ENCODE assay signal across 8 cellular contexts in genomic region chr1:29122987-29123870, GRCh38. TPM values are rescaled to one million over a fixed set of nuclear protein-coding genes. Genes with fewer than 3 reads are reported as not detected.
DNase-seq lines count a peak whose midpoint lies in the region; ATAC-seq and TF ChIP-seq lines count a peak whose summit lies in the region.

No MANE protein-coding gene starts in this region.

- ATAC-seq in HG03095 (IDR thresholded peaks at IDR 0.05; ENCODE audit: unreplicated experiment) (no peak), GM19397 (IDR thresholded peaks at IDR 0.05; ENCODE audit: unreplicated experiment) (no peak)

- no peak overlapping the region for H3K27ac Mint-ChIP-seq in CD14-positive monocyte

- H3K4me3 Mint-ChIP-seq in CD14-positive monocyte: peak overlapping the region; percentile 39 to 80

- peaks cover 22 to 24% of the 10 kb centered on the region in 2 donors for H3K36me3 Mint-ChIP-seq in CD14-positive monocyte

- WGBS in liver: 7% methylated on average over 70 of the region's 70 CpGs
- 7 to 17% methylated on average over 24 to 39 of the region's 70 CpGs for WGBS in thyroid gland, 2 donors

- peaks cover 0 to 3% (median 1%) of the 10 kb centered on the region in 4 donors for H3K36me3 ChIP-seq in liver (ENCODE audit: control insufficient read depth in 4 of 4, insufficient read depth in 3 of 4, low read depth in 1 of 4, low read length in 3 of 4)
- H3K36me3 ChIP-seq in thyroid gland: no peaks in the 10 kb centered on the region

- no peak overlapping the region for H3K9ac ChIP-seq in liver (ENCODE audit: low read depth in 1 of 2, low read length in 2 of 2)

- H3K27me3 ChIP-seq in liver (ENCODE audit: control insufficient read depth in 4 of 4, insufficient read depth in 4 of 4, low read length in 3 of 4): no peaks in the 10 kb centered on the region
- peaks cover 7% of the 10 kb centered on the region for H3K27me3 ChIP-seq in thyroid gland

- H3K9me3 ChIP-seq in liver (ENCODE audit: control insufficient read depth in 4 of 4, low read length in 3 of 4) (no peaks in the 10 kb centered on the region), thyroid gland (no peaks in the 10 kb centered on the region)

- DNase-seq in CD14-positive monocyte (ENCODE audit: low spot score) (no peak), NB4 (ENCODE audit: low read depth) (peak; percentile 36), cardiac fibroblast (ENCODE audit: low read depth in 2 of 2) (peak; percentile 40), thyroid gland (peak in 1 of 2 donors; percentile 18)
- no peak for DNase-seq in activated CD4-positive, CD25-positive, alpha-beta regulatory T cell (lab: John Stamatoyannopoulos, UW)

- H3K9me3 Mint-ChIP-seq in CD14-positive monocyte: peaks cover 0 to 15% (median 3%) of the 10 kb centered on the region in 7 donors

- peaks cover 58 to 82% (median 66%) of the 10 kb centered on the region in 3 donors for H3K27me3 Mint-ChIP-seq in CD14-positive monocyte (ENCODE audit: low read depth in 3 of 3)

- no peak for TF ChIP-seq RAD21 in liver (IDR thresholded peaks at IDR 0.05)

- H3K27ac ChIP-seq in liver (ENCODE audit: low read depth in 1 of 2, low read length in 2 of 2) (peak overlapping the region; percentile 18 to 66), thyroid gland (peak overlapping the region; percentile 56 to 84 (median 81))

- H3K4me1 ChIP-seq in liver (ENCODE audit: control insufficient read depth in 4 of 4, insufficient read depth in 4 of 4, low read length in 3 of 4) (peaks cover 12 to 25% (median 21%) of the 10 kb centered on the region in 4 donors), thyroid gland (peaks cover 26 to 33% of the 10 kb centered on the region in 2 donors)

- TF ChIP-seq CTCF in CD14-positive monocyte (IDR thresholded peaks at IDR 0.05) (no peak), NB4 (IDR thresholded peaks at IDR 0.05; ENCODE audit: low read depth, low read length) (no peak), cardiac fibroblast (IDR thresholded peaks at IDR 0.05; ENCODE audit: low read depth, low read length) (no peak), liver (IDR thresholded peaks at IDR 0.05; ENCODE audit: low read depth, low read length, missing input control) (no peak), thyroid gland (IDR thresholded peaks at IDR 0.05) (no peak)

- intact Hi-C loops in CD14-positive monocyte (cut with micrococcal nuclease) (no loop called here), thyroid gland (cut with DNase I) (no loop called here)

- peaks cover 10% of the 10 kb centered on the region for H3K4me1 Mint-ChIP-seq in CD14-positive monocyte

- TF ChIP-seq POLR2A in NB4 (IDR thresholded peaks at IDR 0.05; ENCODE audit: extremely low read depth, insufficient read length) (no peak), thyroid gland (IDR thresholded peaks at IDR 0.05) (no peak)

- H3K4me3 ChIP-seq in NB4 (ENCODE audit: low read depth, low read length): no peak overlapping the region
- peak overlapping the region; percentile 62 to 73 for H3K4me3 ChIP-seq in cardiac fibroblast (replicated peaks in 1 of 2; ENCODE audit: low read depth in 2 of 2, low read length in 2 of 2)
- peak overlapping the region; percentile 43 to 68 (median 57) for H3K4me3 ChIP-seq in liver (ENCODE audit: low read depth in 1 of 3, low read length in 3 of 3)
- peak overlapping the region in 1 of 3 donors; percentile 50 for H3K4me3 ChIP-seq in thyroid gland (replicated peaks in 1 of 3)

TF ChIP-seq in liver, 16 proteins besides CTCF, POLR2A, EP300 and RAD21:
- TF ChIP-seq HNF4A (conservative IDR thresholded peaks at IDR 0.05) (no peak), TAF1 (conservative IDR thresholded peaks at IDR 0.05) (no peak), SP1 (IDR thresholded peaks at IDR 0.05) (no peak)

RNA-seq across cellular contexts. Expression of gene TMEM200B, which starts 0.5 kb away (rescaled TPM):
- polyA plus RNA-seq in CD14-positive monocyte: not detected
- total RNA-seq in liver: 1 to 10 TPM in 1 of 2 donors, under 1 TPM in 1; 0.84 to 4.5 TPM
- polyA plus RNA-seq in liver: 1 to 10 TPM; 1.2 to 1.9 TPM
- total RNA-seq in thyroid gland: 1 to 10 TPM; 1.9 to 8.2 (median 2.7) TPM

RNA-seq across cellular contexts. Expression of gene SRSF4, which starts 58.5 kb away (rescaled TPM):
- polyA plus RNA-seq in CD14-positive monocyte: 10 to 100 TPM; 38.4 to 55.5 TPM
- 10 to 100 TPM; 26.3 to 45.8 TPM for total RNA-seq in liver
- 10 to 100 TPM; 24.0 to 34.1 TPM for polyA plus RNA-seq in liver
- total RNA-seq in thyroid gland: 10 to 100 TPM; 67.1 to 94.7 (median 85.2) TPM

Comparison
In these comparisons a context has a peak if more than half of its experiments do, and no peak if none do; other contexts are left out.
1. DNase-seq: peak in NB4 (single experiment) and cardiac fibroblast (2 of 2); none in CD14-positive monocyte (single experiment) and activated CD4-positive, CD25-positive, alpha-beta regulatory T cell (0 of 4).